Comparison of ENCODE assay signal across 1 cellular context in genomic region chr1:151790071-151790939, GRCh38.
TF ChIP-seq lines count a peak whose summit lies in the region.

Gene TDRKH, minus strand, starts transcription at chr1:151790500. Its CDS starts 7,478 bp downstream, at chr1:151783022.

TF ChIP-seq in K562, 482 proteins besides CTCF, POLR2A, EP300 and RAD21 (continued from another document and continues in another):
- peak; percentile 87; the same call in 1 of the 2 replicates for TF ChIP-seq ZNF609 (CRISPR knock-in tag; IDR thresholded peaks at IDR 0.05; ENCODE audit: borderline replicate concordance)
- no peak for TF ChIP-seq MTF1 (CRISPR knock-in tag; IDR thresholded peaks at IDR 0.05; ENCODE audit: borderline replicate concordance)
- TF ChIP-seq REST (CRISPR knock-in tag; IDR thresholded peaks at IDR 0.05; ENCODE audit: low read depth): 0 out of 2 replicates have a peak, but pooled peaks have one; percentile 45
- peak; percentile 12 for TF ChIP-seq DACH1 (IDR thresholded peaks at IDR 0.05; ENCODE audit: partially characterized antibody)
- TF ChIP-seq SREBF1 (IDR thresholded peaks at IDR 0.05; ENCODE audit: borderline replicate concordance, low read depth, low read length): no peak
- peak; percentile 95 for TF ChIP-seq PBX2 (CRISPR knock-in tag; IDR thresholded peaks at IDR 0.05; ENCODE audit: low read depth)
- TF ChIP-seq PBX2 (tag; conservative IDR thresholded peaks at IDR 0.05; ENCODE audit: low read depth): peak; percentile 99
- TF ChIP-seq ZNF512 (tag; IDR thresholded peaks at IDR 0.05): no peak
- peak; percentile 84 for TF ChIP-seq E2F4 (CRISPR knock-in tag; IDR thresholded peaks at IDR 0.05; ENCODE audit: low read depth)
- TF ChIP-seq HNRNPUL1 (IDR thresholded peaks at IDR 0.05; ENCODE audit: low read length): no peak
- peak; percentile 25; the same call in 1 of the 2 replicates for TF ChIP-seq TEAD4 (IDR thresholded peaks at IDR 0.05; ENCODE audit: low read length)
- no peak for TF ChIP-seq TEAD4 (CRISPR knock-in tag; IDR thresholded peaks at IDR 0.05; ENCODE audit: borderline replicate concordance)
- peak in 2 of 3 experiments; percentile 51 to 67 for TF ChIP-seq YY1 (IDR thresholded peaks at IDR 0.05; ENCODE audit: borderline replicate concordance in 1 of 3, control insufficient read depth in 1 of 3, extremely low read depth in 1 of 3, insufficient read depth in 3 of 3, insufficient read length in 1 of 3, insufficient replicate concordance in 2 of 3, low read depth in 1 of 3, low read length in 2 of 3)
- TF ChIP-seq TEAD1 (CRISPR knock-in tag; IDR thresholded peaks at IDR 0.05): peak in 1 of 2 experiments; percentile 83; a peak in 2 of 4 replicates
- TF ChIP-seq CEBPZ (IDR thresholded peaks at IDR 0.05; ENCODE audit: borderline replicate concordance, low read depth, low read length): peak; percentile 89
- TF ChIP-seq TSC22D4 (tag; IDR thresholded peaks at IDR 0.05): no peak
- TF ChIP-seq HMGN3 (IDR thresholded peaks at IDR 0.05; ENCODE audit: borderline replicate concordance, extremely low read depth, insufficient read length, low read depth, low read length): peak; percentile 59
- no peak for TF ChIP-seq ZKSCAN3 (CRISPR knock-in tag; IDR thresholded peaks at IDR 0.05)
- peak; percentile 54 for TF ChIP-seq POLR2B (IDR thresholded peaks at IDR 0.05; ENCODE audit: low read depth, partially characterized antibody)
- TF ChIP-seq ZNF146 (CRISPR knock-in tag; IDR thresholded peaks at IDR 0.05; ENCODE audit: unreplicated experiment): peak; percentile 35
- TF ChIP-seq RNF2 (IDR thresholded peaks at IDR 0.05): peak; percentile 88
- TF ChIP-seq PHF21A (IDR thresholded peaks at IDR 0.05; ENCODE audit: borderline replicate concordance, low read depth): peak; percentile 100
- peak; percentile 98 for TF ChIP-seq FOS (IDR thresholded peaks at IDR 0.05; ENCODE audit: extremely low read depth, insufficient read length)
- TF ChIP-seq NR1H2 (CRISPR knock-in tag; IDR thresholded peaks at IDR 0.05): no peak
- TF ChIP-seq THRB (CRISPR knock-in tag; conservative IDR thresholded peaks at IDR 0.05): 0 out of 2 replicates have a peak, but pooled peaks have one; percentile 31
- peak; percentile 69; the same call in 1 of the 2 replicates for TF ChIP-seq NR3C1 (CRISPR knock-in tag; IDR thresholded peaks at IDR 0.05)
- no peak for TF ChIP-seq AFF1 (IDR thresholded peaks at IDR 0.05; ENCODE audit: low read depth in 1 of 2, partially characterized antibody in 2 of 2)
- TF ChIP-seq TAF1 (IDR thresholded peaks at IDR 0.05; ENCODE audit: control insufficient read depth, extremely low read depth, insufficient read depth, low read length, severe bottlenecking): peak; percentile 44
- TF ChIP-seq SMARCA5 (IDR thresholded peaks at IDR 0.05): no peak
- TF ChIP-seq FOXM1 (IDR thresholded peaks at IDR 0.05; ENCODE audit: low read depth): peak; percentile 71; the same call in 1 of the 2 replicates
- no peak for TF ChIP-seq FOXM1 (CRISPR knock-in tag; IDR thresholded peaks at IDR 0.05; ENCODE audit: low read depth)
- TF ChIP-seq NFYB (IDR thresholded peaks at IDR 0.05; ENCODE audit: extremely low read depth, insufficient read length): peak; percentile 95
